ENCODE assay signal across 1 cellular context in the genomic region with DNA sequence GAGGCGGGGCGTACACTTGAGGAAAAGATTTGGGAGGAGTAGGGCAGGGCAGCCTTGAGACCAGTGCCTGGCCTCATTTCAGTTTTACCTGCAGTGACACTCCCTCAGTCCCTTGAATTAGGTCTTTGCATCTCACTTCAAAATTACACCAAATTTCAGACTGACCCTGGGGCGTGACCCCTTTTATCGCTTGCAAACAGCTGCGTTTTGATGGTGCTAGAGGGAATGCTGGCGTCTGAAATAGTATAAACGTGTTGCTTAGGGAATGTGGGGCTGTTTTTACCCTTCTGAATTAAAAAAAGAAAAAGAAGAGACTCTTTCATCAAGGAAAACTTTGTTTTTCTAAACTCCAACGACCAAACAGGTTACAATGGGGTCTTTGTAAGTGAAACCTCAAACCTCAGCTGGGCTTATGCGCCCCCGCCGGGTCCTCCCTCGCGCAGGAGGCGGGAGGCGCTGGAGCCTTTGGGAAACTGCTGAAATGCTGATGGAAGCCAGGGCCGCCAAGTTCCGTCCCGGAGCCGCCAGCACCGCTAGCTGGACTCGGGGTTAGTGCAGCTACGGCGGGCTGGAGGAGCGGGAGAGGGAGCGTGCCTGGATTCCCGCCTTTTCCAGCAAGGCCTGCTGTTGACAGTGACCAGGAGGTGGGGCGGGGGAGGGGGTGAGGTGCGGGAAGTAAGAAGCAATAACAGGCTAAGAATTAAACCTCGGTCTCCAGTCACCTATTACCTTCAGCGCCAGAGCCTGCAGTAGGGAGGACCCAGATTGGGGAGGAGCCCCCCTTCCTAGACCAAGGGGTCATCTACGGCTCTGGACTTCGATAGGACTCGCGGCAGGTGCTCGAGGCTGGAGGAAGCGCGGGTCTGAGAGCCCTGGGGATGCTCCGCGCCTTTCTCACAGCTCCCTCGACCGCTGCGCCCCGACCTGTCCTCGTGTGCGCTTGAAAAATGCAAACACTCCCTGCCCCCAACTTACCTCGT.
TF ChIP-seq lines count a peak whose summit lies in the region.

No MANE protein-coding gene starts in this region.

TF ChIP-seq in WTC11, 78 proteins besides CTCF, POLR2A, EP300 and RAD21 (continued from another document):
- TF ChIP-seq, protein P1, sequence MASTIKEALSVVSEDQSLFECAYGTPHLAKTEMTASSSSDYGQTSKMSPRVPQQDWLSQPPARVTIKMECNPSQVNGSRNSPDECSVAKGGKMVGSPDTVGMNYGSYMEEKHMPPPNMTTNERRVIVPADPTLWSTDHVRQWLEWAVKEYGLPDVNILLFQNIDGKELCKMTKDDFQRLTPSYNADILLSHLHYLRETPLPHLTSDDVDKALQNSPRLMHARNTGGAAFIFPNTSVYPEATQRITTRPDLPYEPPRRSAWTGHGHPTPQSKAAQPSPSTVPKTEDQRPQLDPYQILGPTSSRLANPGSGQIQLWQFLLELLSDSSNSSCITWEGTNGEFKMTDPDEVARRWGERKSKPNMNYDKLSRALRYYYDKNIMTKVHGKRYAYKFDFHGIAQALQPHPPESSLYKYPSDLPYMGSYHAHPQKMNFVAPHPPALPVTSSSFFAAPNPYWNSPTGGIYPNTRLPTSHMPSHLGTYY (CRISPR knock-in tag; IDR thresholded peaks at IDR 0.05) = no peak
- peak; percentile 69; the same call in 1 of the 2 replicates for TF ChIP-seq NR1H2 (CRISPR knock-in tag; IDR thresholded peaks at IDR 0.05)
- no peak for TF ChIP-seq ZNF532 (CRISPR knock-in tag; IDR thresholded peaks at IDR 0.05; ENCODE audit: borderline replicate concordance)
- TF ChIP-seq ZBTB21 (CRISPR knock-in tag; IDR thresholded peaks at IDR 0.05; ENCODE audit: borderline replicate concordance) = no peak
- TF ChIP-seq GTF2I (CRISPR knock-in tag; conservative IDR thresholded peaks at IDR 0.05) = no peak
- TF ChIP-seq OVOL2 (CRISPR knock-in tag; IDR thresholded peaks at IDR 0.05; ENCODE audit: borderline replicate concordance) = no peak
- no peak for TF ChIP-seq E2F4 (CRISPR knock-in tag; IDR thresholded peaks at IDR 0.05; ENCODE audit: borderline replicate concordance, low read depth)
- TF ChIP-seq ZNF121 (CRISPR knock-in tag; IDR thresholded peaks at IDR 0.05) = no peak
- no peak for TF ChIP-seq PRRX2 (CRISPR knock-in tag; IDR thresholded peaks at IDR 0.05)
- no peak; the same call in 1 of the 2 replicates for TF ChIP-seq TCF7 (CRISPR knock-in tag; IDR thresholded peaks at IDR 0.05; ENCODE audit: low read depth)
- TF ChIP-seq, protein P2, sequence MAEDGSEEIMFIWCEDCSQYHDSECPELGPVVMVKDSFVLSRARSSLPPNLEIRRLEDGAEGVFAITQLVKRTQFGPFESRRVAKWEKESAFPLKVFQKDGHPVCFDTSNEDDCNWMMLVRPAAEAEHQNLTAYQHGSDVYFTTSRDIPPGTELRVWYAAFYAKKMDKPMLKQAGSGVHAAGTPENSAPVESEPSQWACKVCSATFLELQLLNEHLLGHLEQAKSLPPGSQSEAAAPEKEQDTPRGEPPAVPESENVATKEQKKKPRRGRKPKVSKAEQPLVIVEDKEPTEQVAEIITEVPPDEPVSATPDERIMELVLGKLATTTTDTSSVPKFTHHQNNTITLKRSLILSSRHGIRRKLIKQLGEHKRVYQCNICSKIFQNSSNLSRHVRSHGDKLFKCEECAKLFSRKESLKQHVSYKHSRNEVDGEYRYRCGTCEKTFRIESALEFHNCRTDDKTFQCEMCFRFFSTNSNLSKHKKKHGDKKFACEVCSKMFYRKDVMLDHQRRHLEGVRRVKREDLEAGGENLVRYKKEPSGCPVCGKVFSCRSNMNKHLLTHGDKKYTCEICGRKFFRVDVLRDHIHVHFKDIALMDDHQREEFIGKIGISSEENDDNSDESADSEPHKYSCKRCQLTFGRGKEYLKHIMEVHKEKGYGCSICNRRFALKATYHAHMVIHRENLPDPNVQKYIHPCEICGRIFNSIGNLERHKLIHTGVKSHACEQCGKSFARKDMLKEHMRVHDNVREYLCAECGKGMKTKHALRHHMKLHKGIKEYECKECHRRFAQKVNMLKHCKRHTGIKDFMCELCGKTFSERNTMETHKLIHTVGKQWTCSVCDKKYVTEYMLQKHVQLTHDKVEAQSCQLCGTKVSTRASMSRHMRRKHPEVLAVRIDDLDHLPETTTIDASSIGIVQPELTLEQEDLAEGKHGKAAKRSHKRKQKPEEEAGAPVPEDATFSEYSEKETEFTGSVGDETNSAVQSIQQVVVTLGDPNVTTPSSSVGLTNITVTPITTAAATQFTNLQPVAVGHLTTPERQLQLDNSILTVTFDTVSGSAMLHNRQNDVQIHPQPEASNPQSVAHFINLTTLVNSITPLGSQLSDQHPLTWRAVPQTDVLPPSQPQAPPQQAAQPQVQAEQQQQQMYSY (CRISPR knock-in tag; IDR thresholded peaks at IDR 0.05) = peak; percentile 47; the same call in 1 of the 2 replicates
- peak; percentile 87; the same call in 1 of the 2 replicates for TF ChIP-seq IRF1 (CRISPR knock-in tag; IDR thresholded peaks at IDR 0.05)
- TF ChIP-seq ZNF219 (CRISPR knock-in tag; IDR thresholded peaks at IDR 0.05; ENCODE audit: borderline replicate concordance) = peak; percentile 60
- TF ChIP-seq MYBL2 (CRISPR knock-in tag; IDR thresholded peaks at IDR 0.05) = no peak
- peak; percentile 80 for TF ChIP-seq ZNF263 (CRISPR knock-in tag; IDR thresholded peaks at IDR 0.05; ENCODE audit: low read depth)
- peak; percentile 59; the same call in 1 of the 2 replicates for TF ChIP-seq FOXK1 (CRISPR knock-in tag; IDR thresholded peaks at IDR 0.05)
- peak; percentile 91 for TF ChIP-seq NFE2L1 (CRISPR knock-in tag; IDR thresholded peaks at IDR 0.05)
- TF ChIP-seq SMAD3 (CRISPR knock-in tag; IDR thresholded peaks at IDR 0.05; ENCODE audit: borderline replicate concordance) = peak; percentile 41; the same call in 1 of the 2 replicates
- TF ChIP-seq ZNF232 (CRISPR knock-in tag; IDR thresholded peaks at IDR 0.05) = no peak; the same call in 1 of the 2 replicates
- no peak for TF ChIP-seq ATF6 (CRISPR knock-in tag; IDR thresholded peaks at IDR 0.05)
- peak; percentile 71; the same call in 1 of the 2 replicates for TF ChIP-seq ESRRA (CRISPR knock-in tag; IDR thresholded peaks at IDR 0.05; ENCODE audit: borderline replicate concordance)
- TF ChIP-seq KAT7 (CRISPR knock-in tag; IDR thresholded peaks at IDR 0.05; ENCODE audit: borderline replicate concordance) = no peak
- TF ChIP-seq, protein P3, sequence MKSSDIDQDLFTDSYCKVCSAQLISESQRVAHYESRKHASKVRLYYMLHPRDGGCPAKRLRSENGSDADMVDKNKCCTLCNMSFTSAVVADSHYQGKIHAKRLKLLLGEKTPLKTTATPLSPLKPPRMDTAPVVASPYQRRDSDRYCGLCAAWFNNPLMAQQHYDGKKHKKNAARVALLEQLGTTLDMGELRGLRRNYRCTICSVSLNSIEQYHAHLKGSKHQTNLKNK (CRISPR knock-in tag; IDR thresholded peaks at IDR 0.05) = no peak
- peak; percentile 32; the same call in 1 of the 2 replicates for TF ChIP-seq ELF4 (CRISPR knock-in tag; IDR thresholded peaks at IDR 0.05; ENCODE audit: low read depth)
- peak; percentile 89 for TF ChIP-seq CREB1 (CRISPR knock-in tag; IDR thresholded peaks at IDR 0.05)
